Comparison of ENCODE assay signal across 1 cellular context in the genomic region with DNA sequence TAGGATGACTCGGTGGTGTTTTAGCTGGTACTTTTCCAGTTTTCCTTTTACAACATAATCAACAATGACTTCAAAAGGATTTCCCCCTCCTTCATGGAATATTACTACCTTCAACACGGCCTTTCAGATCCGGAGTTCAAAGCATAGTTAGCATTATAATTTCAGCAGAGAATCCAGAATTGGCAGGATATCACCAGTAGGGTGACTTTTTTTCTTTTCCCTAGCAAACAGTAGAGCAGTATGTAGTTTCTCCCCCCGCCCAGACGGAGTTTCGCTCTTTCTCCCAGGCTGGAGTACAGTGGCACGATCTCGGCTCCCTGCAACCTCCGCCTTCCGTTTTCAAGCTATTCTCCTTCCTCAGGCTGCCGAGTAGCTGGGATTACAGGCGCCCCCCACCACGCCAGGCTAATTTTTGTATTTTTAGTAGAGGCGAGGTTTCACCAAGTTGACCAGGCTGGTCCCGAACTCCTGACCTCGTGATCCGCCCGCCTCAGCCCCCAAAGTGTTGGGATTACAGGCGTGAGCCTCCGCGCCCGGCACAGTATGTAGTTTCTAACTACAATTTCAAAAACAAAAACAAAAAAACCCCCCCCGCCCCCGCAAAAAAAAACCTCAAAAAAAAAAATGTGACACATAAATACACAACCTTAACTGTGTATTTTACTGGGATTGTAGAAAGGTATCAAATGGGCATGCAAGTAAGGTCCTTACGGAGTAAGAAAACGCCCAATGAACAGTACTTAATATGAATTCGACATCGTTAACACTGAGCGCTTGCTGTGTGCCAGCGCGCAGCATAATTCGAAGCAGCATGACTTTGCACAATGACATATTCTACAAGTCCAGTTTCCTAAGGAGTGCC.
A peak's percentile ranks its signal among the peaks of the same experiment; 100 is the strongest.
TF ChIP-seq lines count a peak whose summit lies in the region.

No MANE protein-coding gene starts in this region.

TF ChIP-seq in HepG2, 621 proteins besides CTCF, POLR2A, EP300 and RAD21 (continued from another document and continues in another):
- TF ChIP-seq, protein P1, sequence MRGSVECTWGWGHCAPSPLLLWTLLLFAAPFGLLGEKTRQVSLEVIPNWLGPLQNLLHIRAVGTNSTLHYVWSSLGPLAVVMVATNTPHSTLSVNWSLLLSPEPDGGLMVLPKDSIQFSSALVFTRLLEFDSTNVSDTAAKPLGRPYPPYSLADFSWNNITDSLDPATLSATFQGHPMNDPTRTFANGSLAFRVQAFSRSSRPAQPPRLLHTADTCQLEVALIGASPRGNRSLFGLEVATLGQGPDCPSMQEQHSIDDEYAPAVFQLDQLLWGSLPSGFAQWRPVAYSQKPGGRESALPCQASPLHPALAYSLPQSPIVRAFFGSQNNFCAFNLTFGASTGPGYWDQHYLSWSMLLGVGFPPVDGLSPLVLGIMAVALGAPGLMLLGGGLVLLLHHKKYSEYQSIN (CRISPR knock-in tag; IDR thresholded peaks at IDR 0.05; ENCODE audit: borderline replicate concordance) = no peak
- no peak for TF ChIP-seq ZNF660 (CRISPR knock-in tag; IDR thresholded peaks at IDR 0.05; ENCODE audit: borderline replicate concordance, low read depth)
- TF ChIP-seq ZFP37 (CRISPR knock-in tag; IDR thresholded peaks at IDR 0.05; ENCODE audit: borderline replicate concordance) = no peak
- no peak for TF ChIP-seq TBX2 (CRISPR knock-in tag; IDR thresholded peaks at IDR 0.05; ENCODE audit: borderline replicate concordance)
- TF ChIP-seq, protein P2, sequence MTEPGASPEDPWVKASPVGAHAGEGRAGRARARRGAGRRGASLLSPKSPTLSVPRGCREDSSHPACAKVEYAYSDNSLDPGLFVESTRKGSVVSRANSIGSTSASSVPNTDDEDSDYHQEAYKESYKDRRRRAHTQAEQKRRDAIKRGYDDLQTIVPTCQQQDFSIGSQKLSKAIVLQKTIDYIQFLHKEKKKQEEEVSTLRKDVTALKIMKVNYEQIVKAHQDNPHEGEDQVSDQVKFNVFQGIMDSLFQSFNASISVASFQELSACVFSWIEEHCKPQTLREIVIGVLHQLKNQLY (CRISPR knock-in tag; IDR thresholded peaks at IDR 0.05) = no peak
- TF ChIP-seq ZNF572 (CRISPR knock-in tag; IDR thresholded peaks at IDR 0.05) = no peak
- no peak for TF ChIP-seq HNRNPLL (IDR thresholded peaks at IDR 0.05; ENCODE audit: low read depth, low read length, poor library complexity, severe bottlenecking)
- no peak for TF ChIP-seq MTA3 (CRISPR knock-in tag; IDR thresholded peaks at IDR 0.05)
- TF ChIP-seq, protein P3, sequence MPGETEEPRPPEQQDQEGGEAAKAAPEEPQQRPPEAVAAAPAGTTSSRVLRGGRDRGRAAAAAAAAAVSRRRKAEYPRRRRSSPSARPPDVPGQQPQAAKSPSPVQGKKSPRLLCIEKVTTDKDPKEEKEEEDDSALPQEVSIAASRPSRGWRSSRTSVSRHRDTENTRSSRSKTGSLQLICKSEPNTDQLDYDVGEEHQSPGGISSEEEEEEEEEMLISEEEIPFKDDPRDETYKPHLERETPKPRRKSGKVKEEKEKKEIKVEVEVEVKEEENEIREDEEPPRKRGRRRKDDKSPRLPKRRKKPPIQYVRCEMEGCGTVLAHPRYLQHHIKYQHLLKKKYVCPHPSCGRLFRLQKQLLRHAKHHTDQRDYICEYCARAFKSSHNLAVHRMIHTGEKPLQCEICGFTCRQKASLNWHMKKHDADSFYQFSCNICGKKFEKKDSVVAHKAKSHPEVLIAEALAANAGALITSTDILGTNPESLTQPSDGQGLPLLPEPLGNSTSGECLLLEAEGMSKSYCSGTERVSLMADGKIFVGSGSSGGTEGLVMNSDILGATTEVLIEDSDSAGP (CRISPR knock-in tag; IDR thresholded peaks at IDR 0.05; ENCODE audit: borderline replicate concordance) = no peak
- no peak; the same call in 1 of the 2 replicates for TF ChIP-seq ZNF543 (CRISPR knock-in tag; IDR thresholded peaks at IDR 0.05)
- TF ChIP-seq ZNF446 (CRISPR knock-in tag; IDR thresholded peaks at IDR 0.05) = no peak
- TF ChIP-seq KAT7 (CRISPR knock-in tag; IDR thresholded peaks at IDR 0.05; ENCODE audit: borderline replicate concordance) = 0 out of 2 replicates have a peak, but pooled peaks have one; percentile 4
- no peak for TF ChIP-seq ZNF234 (CRISPR knock-in tag; conservative IDR thresholded peaks at IDR 0.05)
- peak; percentile 33; the same call in 1 of the 2 replicates for TF ChIP-seq KMT2B (CRISPR knock-in tag; IDR thresholded peaks at IDR 0.05)
- TF ChIP-seq ZFYVE20 (CRISPR knock-in tag; IDR thresholded peaks at IDR 0.05; ENCODE audit: borderline replicate concordance, low read depth) = no peak
- TF ChIP-seq, protein P4, sequence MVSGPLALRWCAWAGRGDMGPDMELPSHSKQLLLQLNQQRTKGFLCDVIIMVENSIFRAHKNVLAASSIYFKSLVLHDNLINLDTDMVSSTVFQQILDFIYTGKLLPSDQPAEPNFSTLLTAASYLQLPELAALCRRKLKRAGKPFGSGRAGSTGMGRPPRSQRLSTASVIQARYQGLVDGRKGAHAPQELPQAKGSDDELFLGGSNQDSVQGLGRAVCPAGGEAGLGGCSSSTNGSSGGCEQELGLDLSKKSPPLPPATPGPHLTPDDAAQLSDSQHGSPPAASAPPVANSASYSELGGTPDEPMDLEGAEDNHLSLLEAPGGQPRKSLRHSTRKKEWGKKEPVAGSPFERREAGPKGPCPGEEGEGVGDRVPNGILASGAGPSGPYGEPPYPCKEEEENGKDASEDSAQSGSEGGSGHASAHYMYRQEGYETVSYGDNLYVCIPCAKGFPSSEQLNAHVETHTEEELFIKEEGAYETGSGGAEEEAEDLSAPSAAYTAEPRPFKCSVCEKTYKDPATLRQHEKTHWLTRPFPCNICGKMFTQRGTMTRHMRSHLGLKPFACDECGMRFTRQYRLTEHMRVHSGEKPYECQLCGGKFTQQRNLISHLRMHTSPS (CRISPR knock-in tag; IDR thresholded peaks at IDR 0.05; ENCODE audit: low read depth) = no peak
- TF ChIP-seq ZFY (CRISPR knock-in tag; IDR thresholded peaks at IDR 0.05) = no peak
- no peak for TF ChIP-seq ZNF709 (CRISPR knock-in tag; IDR thresholded peaks at IDR 0.05)
- TF ChIP-seq, protein P5, sequence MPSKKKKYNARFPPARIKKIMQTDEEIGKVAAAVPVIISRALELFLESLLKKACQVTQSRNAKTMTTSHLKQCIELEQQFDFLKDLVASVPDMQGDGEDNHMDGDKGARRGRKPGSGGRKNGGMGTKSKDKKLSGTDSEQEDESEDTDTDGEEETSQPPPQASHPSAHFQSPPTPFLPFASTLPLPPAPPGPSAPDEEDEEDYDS (CRISPR knock-in tag; IDR thresholded peaks at IDR 0.05) = peak; percentile 72
- TF ChIP-seq, protein P6, sequence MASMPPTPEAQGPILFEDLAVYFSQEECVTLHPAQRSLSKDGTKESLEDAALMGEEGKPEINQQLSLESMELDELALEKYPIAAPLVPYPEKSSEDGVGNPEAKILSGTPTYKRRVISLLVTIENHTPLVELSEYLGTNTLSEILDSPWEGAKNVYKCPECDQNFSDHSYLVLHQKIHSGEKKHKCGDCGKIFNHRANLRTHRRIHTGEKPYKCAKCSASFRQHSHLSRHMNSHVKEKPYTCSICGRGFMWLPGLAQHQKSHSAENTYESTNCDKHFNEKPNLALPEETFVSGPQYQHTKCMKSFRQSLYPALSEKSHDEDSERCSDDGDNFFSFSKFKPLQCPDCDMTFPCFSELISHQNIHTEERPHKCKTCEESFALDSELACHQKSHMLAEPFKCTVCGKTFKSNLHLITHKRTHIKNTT (CRISPR knock-in tag; IDR thresholded peaks at IDR 0.05) = no peak
- TF ChIP-seq CCDC6 (CRISPR knock-in tag; IDR thresholded peaks at IDR 0.05) = no peak
- no peak for TF ChIP-seq MXI1 (IDR thresholded peaks at IDR 0.05; ENCODE audit: borderline replicate concordance, low read depth, low read length)
- TF ChIP-seq HMG20A (CRISPR knock-in tag; IDR thresholded peaks at IDR 0.05; ENCODE audit: borderline replicate concordance) = peak; percentile 75; the same call in 1 of the 2 replicates
- no peak; the same call in 1 of the 2 replicates for TF ChIP-seq KDM6A (CRISPR knock-in tag; IDR thresholded peaks at IDR 0.05; ENCODE audit: low read depth)
- TF ChIP-seq SMAD1 (CRISPR knock-in tag; IDR thresholded peaks at IDR 0.05; ENCODE audit: borderline replicate concordance, low read depth) = no peak
- TF ChIP-seq STAT5B (CRISPR knock-in tag; IDR thresholded peaks at IDR 0.05) = no peak
- TF ChIP-seq, protein P7, sequence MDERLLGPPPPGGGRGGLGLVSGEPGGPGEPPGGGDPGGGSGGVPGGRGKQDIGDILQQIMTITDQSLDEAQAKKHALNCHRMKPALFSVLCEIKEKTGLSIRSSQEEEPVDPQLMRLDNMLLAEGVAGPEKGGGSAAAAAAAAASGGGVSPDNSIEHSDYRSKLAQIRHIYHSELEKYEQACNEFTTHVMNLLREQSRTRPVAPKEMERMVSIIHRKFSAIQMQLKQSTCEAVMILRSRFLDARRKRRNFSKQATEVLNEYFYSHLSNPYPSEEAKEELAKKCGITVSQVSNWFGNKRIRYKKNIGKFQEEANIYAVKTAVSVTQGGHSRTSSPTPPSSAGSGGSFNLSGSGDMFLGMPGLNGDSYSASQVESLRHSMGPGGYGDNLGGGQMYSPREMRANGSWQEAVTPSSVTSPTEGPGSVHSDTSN (CRISPR knock-in tag; IDR thresholded peaks at IDR 0.05) = no peak
- 0 out of 2 replicates have a peak, but pooled peaks have one; percentile 34 for TF ChIP-seq ZNF773 (CRISPR knock-in tag; IDR thresholded peaks at IDR 0.05; ENCODE audit: borderline replicate concordance)
- TF ChIP-seq, protein P8, sequence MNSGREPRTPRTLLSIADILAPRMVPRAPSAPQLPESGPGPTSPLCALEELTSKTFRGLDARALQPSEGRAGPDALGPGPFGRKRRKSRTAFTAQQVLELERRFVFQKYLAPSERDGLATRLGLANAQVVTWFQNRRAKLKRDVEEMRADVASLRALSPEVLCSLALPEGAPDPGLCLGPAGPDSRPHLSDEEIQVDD (CRISPR knock-in tag; IDR thresholded peaks at IDR 0.05; ENCODE audit: borderline replicate concordance) = no peak
- peak; percentile 63 for TF ChIP-seq CREM (IDR thresholded peaks at IDR 0.05)
- no peak for TF ChIP-seq CREM (CRISPR knock-in tag; IDR thresholded peaks at IDR 0.05)
- TF ChIP-seq ZNF674 (CRISPR knock-in tag; IDR thresholded peaks at IDR 0.05; ENCODE audit: low read depth) = no peak
- TF ChIP-seq ZSCAN12 (CRISPR knock-in tag; IDR thresholded peaks at IDR 0.05) = no peak
- peak; percentile 96 for TF ChIP-seq TCF7 (IDR thresholded peaks at IDR 0.05; ENCODE audit: low read depth)
- TF ChIP-seq GTF3A (CRISPR knock-in tag; conservative IDR thresholded peaks at IDR 0.05) = no peak
- peak; percentile 78; the same call in 1 of the 2 replicates for TF ChIP-seq FOXJ3 (CRISPR knock-in tag; IDR thresholded peaks at IDR 0.05; ENCODE audit: borderline replicate concordance)
- TF ChIP-seq, protein P9, sequence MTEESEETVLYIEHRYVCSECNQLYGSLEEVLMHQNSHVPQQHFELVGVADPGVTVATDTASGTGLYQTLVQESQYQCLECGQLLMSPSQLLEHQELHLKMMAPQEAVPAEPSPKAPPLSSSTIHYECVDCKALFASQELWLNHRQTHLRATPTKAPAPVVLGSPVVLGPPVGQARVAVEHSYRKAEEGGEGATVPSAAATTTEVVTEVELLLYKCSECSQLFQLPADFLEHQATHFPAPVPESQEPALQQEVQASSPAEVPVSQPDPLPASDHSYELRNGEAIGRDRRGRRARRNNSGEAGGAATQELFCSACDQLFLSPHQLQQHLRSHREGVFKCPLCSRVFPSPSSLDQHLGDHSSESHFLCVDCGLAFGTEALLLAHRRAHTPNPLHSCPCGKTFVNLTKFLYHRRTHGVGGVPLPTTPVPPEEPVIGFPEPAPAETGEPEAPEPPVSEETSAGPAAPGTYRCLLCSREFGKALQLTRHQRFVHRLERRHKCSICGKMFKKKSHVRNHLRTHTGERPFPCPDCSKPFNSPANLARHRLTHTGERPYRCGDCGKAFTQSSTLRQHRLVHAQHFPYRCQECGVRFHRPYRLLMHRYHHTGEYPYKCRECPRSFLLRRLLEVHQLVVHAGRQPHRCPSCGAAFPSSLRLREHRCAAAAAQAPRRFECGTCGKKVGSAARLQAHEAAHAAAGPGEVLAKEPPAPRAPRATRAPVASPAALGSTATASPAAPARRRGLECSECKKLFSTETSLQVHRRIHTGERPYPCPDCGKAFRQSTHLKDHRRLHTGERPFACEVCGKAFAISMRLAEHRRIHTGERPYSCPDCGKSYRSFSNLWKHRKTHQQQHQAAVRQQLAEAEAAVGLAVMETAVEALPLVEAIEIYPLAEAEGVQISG (CRISPR knock-in tag; IDR thresholded peaks at IDR 0.05) = no peak
- TF ChIP-seq NR3C1 (CRISPR knock-in tag; IDR thresholded peaks at IDR 0.05) = no peak
- 0 out of 2 replicates have a peak, but pooled peaks have one; percentile 8 for TF ChIP-seq GATA4 (IDR thresholded peaks at IDR 0.05; ENCODE audit: borderline replicate concordance, low read depth)
- no peak for TF ChIP-seq ZNF850 (CRISPR knock-in tag; conservative IDR thresholded peaks at IDR 0.05)
- TF ChIP-seq ZNF207 (IDR thresholded peaks at IDR 0.05; ENCODE audit: borderline replicate concordance) = no peak
- TF ChIP-seq CBX5 (CRISPR knock-in tag; IDR thresholded peaks at IDR 0.05; ENCODE audit: borderline replicate concordance) = 0 out of 2 replicates have a peak, but pooled peaks have one; percentile 47
